ENCODE assay signal across 24 cellular contexts in genomic region chr13:30835442-30835841, GRCh38.
DNase-seq lines count a peak whose midpoint lies in the region; ATAC-seq and TF ChIP-seq lines count a peak whose summit lies in the region.
"Had no signal": no experiment of that assay in that cellular context is flagged by ENCODE, and none has a peak within 500 bp of the region (broad histone marks: within the 10 kb centered on the region; RNA-seq: fewer than 3 reads in every experiment).

No MANE protein-coding gene starts in this region.

- no peaks in the 10 kb centered on the region for H3K36me3 Mint-ChIP-seq in naive thymus-derived CD8-positive, alpha-beta T cell
- H3K36me3 Mint-ChIP-seq: CD14-positive monocyte, immature natural killer cell, T-cell had no signal

- no peak overlapping the region for H3K9ac ChIP-seq in mucosa of rectum (ENCODE audit: low read depth in 1 of 2, low read length in 2 of 2)

- H3K27me3 Mint-ChIP-seq in naive thymus-derived CD8-positive, alpha-beta T cell: peaks cover 2 to 38% (median 32%) of the 10 kb centered on the region in 5 donors

- H3K4me1 ChIP-seq in mucosa of rectum (ENCODE audit: control insufficient read depth in 2 of 2, insufficient read depth in 2 of 2, low read length in 2 of 2): peaks cover 13 to 27% of the 10 kb centered on the region in 2 donors

- peak overlapping the region; percentile 12 to 18 for H3K27ac ChIP-seq in mucosa of rectum (ENCODE audit: low read depth in 2 of 2, low read length in 2 of 2)
- H3K27ac ChIP-seq: neutrophil, tibial artery had no signal

- peak; percentile 77 for DNase-seq in HT-29 (ENCODE audit: low spot score)
- DNase-seq in NCI-H69 (lab: John Stamatoyannopoulos, UW): peak; percentile 11
- peak; percentile 18 to 66 for DNase-seq in erythroblast (lab: John Stamatoyannopoulos, UW)
- no peak for DNase-seq in SKM-1 treated with dmso at 0.1 percent for 144 hours (lab: John Stamatoyannopoulos, UW; ENCODE audit: unreplicated experiment)
- no peak for DNase-seq in amygdala (lab: John Stamatoyannopoulos, UW)
- DNase-seq in naive thymus-derived CD8-positive, alpha-beta T cell: no peak
- DNase-seq: activated CD8-positive, alpha-beta memory T cell treated with anti-CD3 and anti-CD28 coated beads for 24 hours; activated T-cell treated with anti-CD3 and anti-CD28 coated beads, Interleukin-2, amount 50 U/mL, for 24 hours; GF-D8; immature natural killer cell; Kasumi-1; NCI-H1092; NCI-H1930; NCI-H526 treated with DMSO at 0.1 percent for 48 hours; SHP77 treated with DMSO at 0.1 percent for 48 hours; stimulated activated CD4-positive, alpha-beta T cell treated with anti-CD3 and anti-CD28 coated beads, Interleukin-12 subunit alpha, Interleukin-12 subunit beta, amount 100 ng/mL, for 4 hours; T-cell; tibial artery had no signal

- no peaks in the 10 kb centered on the region for H3K36me3 ChIP-seq in mucosa of rectum (ENCODE audit: control insufficient read depth in 2 of 2, insufficient read depth in 2 of 2, low read length in 2 of 2)
- H3K36me3 ChIP-seq: neutrophil, tibial artery had no signal

- H3K4me3 Mint-ChIP-seq in naive thymus-derived CD8-positive, alpha-beta T cell: no peak overlapping the region
- H3K4me3 Mint-ChIP-seq: activated T-cell treated with anti-CD3 and anti-CD28 coated beads, Interleukin-2, amount 50 U/mL, for 24 hours; dendritic cell treated with granulocyte-macrophage colony-stimulating factor and Interleukin-4, amounts not matched to agents 40 ng/mL and 50 ng/mL, for 4 days; immature natural killer cell; stimulated activated naive CD8-positive, alpha-beta T cell treated with anti-CD3 and anti-CD28 coated beads, Interleukin-15, Interleukin-2, amounts not matched to agents 100 ng/mL and 50 ng/mL, for 24 hours; T-cell had no signal

- peak overlapping the region in 1 of 2 donors; percentile 16 for H3K4me3 ChIP-seq in mucosa of rectum (ENCODE audit: low read length in 2 of 2)
- H3K4me3 ChIP-seq: tibial artery had no signal

- no peak for ATAC-seq in GM21825 (IDR thresholded peaks at IDR 0.05; ENCODE audit: unreplicated experiment)
- no peak for ATAC-seq in naive thymus-derived CD8-positive, alpha-beta T cell
- ATAC-seq: T-cell had no signal

- H3K4me1 Mint-ChIP-seq in naive thymus-derived CD8-positive, alpha-beta T cell: peaks cover 0 to 6% (median 0%) of the 10 kb centered on the region in 4 donors
- H3K4me1 Mint-ChIP-seq: CD14-positive monocyte, immature natural killer cell had no signal

- no peaks in the 10 kb centered on the region for H3K9me3 ChIP-seq in mucosa of rectum (ENCODE audit: control insufficient read depth in 2 of 2, low read length in 2 of 2)
- H3K9me3 ChIP-seq: neutrophil, tibial artery had no signal

- TF ChIP-seq POLR2A in erythroblast (IDR thresholded peaks at IDR 0.05; ENCODE audit: low read length): no peak

- no peak overlapping the region for H3K27ac Mint-ChIP-seq in naive thymus-derived CD8-positive, alpha-beta T cell
- H3K27ac Mint-ChIP-seq: activated T-cell treated with anti-CD3 and anti-CD28 coated beads, Interleukin-2, amount 50 U/mL, for 24 hours; CD14-positive monocyte; dendritic cell treated with granulocyte-macrophage colony-stimulating factor and Interleukin-4, amounts not matched to agents 40 ng/mL and 50 ng/mL, for 4 days; immature natural killer cell; stimulated activated naive CD8-positive, alpha-beta T cell treated with anti-CD3 and anti-CD28 coated beads, Interleukin-15, Interleukin-2, amounts not matched to agents 100 ng/mL and 50 ng/mL, for 24 hours; T-cell had no signal

- POLR2A ChIA-PET in naive thymus-derived CD8-positive, alpha-beta T cell (lab: Charles Lee): no interaction called here

- no peaks in the 10 kb centered on the region for H3K9me3 Mint-ChIP-seq in naive thymus-derived CD8-positive, alpha-beta T cell
- H3K9me3 Mint-ChIP-seq: activated T-cell treated with anti-CD3 and anti-CD28 coated beads, Interleukin-2, amount 50 U/mL, for 24 hours; dendritic cell treated with granulocyte-macrophage colony-stimulating factor and Interleukin-4, amounts not matched to agents 40 ng/mL and 50 ng/mL, for 4 days; immature natural killer cell; stimulated activated naive CD8-positive, alpha-beta T cell treated with anti-CD3 and anti-CD28 coated beads, Interleukin-15, Interleukin-2, amounts not matched to agents 100 ng/mL and 50 ng/mL, for 24 hours; T-cell had no signal

- H3K27me3 ChIP-seq in mucosa of rectum (ENCODE audit: control insufficient read depth in 2 of 2, insufficient read depth in 2 of 2, low read length in 2 of 2): no peaks in the 10 kb centered on the region

Comparison
In these comparisons a context has a peak if more than half of its experiments do, and no peak if none do; other contexts are left out.
1. DNase-seq: peak in HT-29 (single experiment), NCI-H69 (single experiment) and erythroblast (2 of 2); none in SKM-1 treated with dmso at 0.1 percent for 144 hours (single experiment), amygdala (0 of 56) and naive thymus-derived CD8-positive, alpha-beta T cell (0 of 10).